Comparison of ENCODE assay signal across 9 cellular contexts in genomic region chr14:93035917-93036651, GRCh38.
DNase-seq lines count a peak whose midpoint lies in the region; ATAC-seq and TF ChIP-seq lines count a peak whose summit lies in the region.
"Had no signal": no experiment of that assay in that cellular context is flagged by ENCODE, and none has a peak within 500 bp of the region (broad histone marks: within the 10 kb centered on the region; RNA-seq: fewer than 3 reads in every experiment).

No MANE protein-coding gene starts in this region.

- TF ChIP-seq POLR2A in upper lobe of left lung (IDR thresholded peaks at IDR 0.05) = no peak
- TF ChIP-seq POLR2A in thyroid gland (IDR thresholded peaks at IDR 0.05) = no peak

- no peak overlapping the region for H2BK5ac ChIP-seq in mesendoderm (ENCODE audit: low read length)

- no peak overlapping the region for H3K4me3 Mint-ChIP-seq in activated CD8-positive, alpha-beta memory T cell treated with anti-CD3 and anti-CD28 coated beads, Interleukin-2, amount 10 ng/mL, durations not matched to agents 7 days and 5 days

- no peak overlapping the region for H3K9ac ChIP-seq in mesendoderm (ENCODE audit: low read length)

- no peak overlapping the region for H3K18ac ChIP-seq in mesendoderm (ENCODE audit: low read length)

- H3K4me1 ChIP-seq in mesendoderm (ENCODE audit: control insufficient read depth, low read depth, low read length) (peaks cover 10% of the 10 kb centered on the region), upper lobe of left lung (peaks cover 51 to 91% (median 58%) of the 10 kb centered on the region in 4 donors), thyroid gland (peaks cover 23 to 73% of the 10 kb centered on the region in 2 donors)

- no peak overlapping the region for H3K56ac ChIP-seq in mesendoderm (ENCODE audit: low read length)

- intact Hi-C loops in thyroid gland (cut with DNase I) = no loop called here

- H2BK15ac ChIP-seq in mesendoderm (replicated peaks; ENCODE audit: low read depth) = no peak overlapping the region

- H2AK5ac ChIP-seq in mesendoderm (ENCODE audit: low read length) = no peak overlapping the region

- H3K27me3 ChIP-seq in mesendoderm (ENCODE audit: insufficient read depth, low read length, poor library complexity) = no peaks in the 10 kb centered on the region
- no peaks in the 10 kb centered on the region for H3K27me3 ChIP-seq in upper lobe of left lung
- no peaks in the 10 kb centered on the region for H3K27me3 ChIP-seq in thyroid gland

- H3K9me3 Mint-ChIP-seq in activated CD8-positive, alpha-beta memory T cell treated with anti-CD3 and anti-CD28 coated beads, Interleukin-2, amount 10 ng/mL, durations not matched to agents 7 days and 5 days (ENCODE audit: low read depth) = no peaks in the 10 kb centered on the region

- H3K23ac ChIP-seq in mesendoderm (ENCODE audit: low read length) = no peak overlapping the region

- TF ChIP-seq CTCF in coronary artery (IDR thresholded peaks at IDR 0.05) (no peak), upper lobe of left lung (IDR thresholded peaks at IDR 0.05) (no peak), thyroid gland (IDR thresholded peaks at IDR 0.05) (no peak)

- H3K4me1 Mint-ChIP-seq in activated CD8-positive, alpha-beta memory T cell treated with anti-CD3 and anti-CD28 coated beads, Interleukin-2, amount 10 ng/mL, durations not matched to agents 7 days and 5 days = peaks cover 54% of the 10 kb centered on the region

- DNase-seq in activated CD8-positive, alpha-beta memory T cell treated with anti-CD3 and anti-CD28 coated beads, Interleukin-2, amount 10 ng/mL, durations not matched to agents 7 days and 5 days = no peak
- no peak for DNase-seq in activated CD8-positive, alpha-beta memory T cell treated with anti-CD3 and anti-CD28 coated beads, Interleukin-2, amount 50 U/mL, for 48 hours
- no peak for DNase-seq in coronary artery (ENCODE audit: low spot score)
- DNase-seq in mesendoderm = peak; percentile 59
- no peak for DNase-seq in upper lobe of left lung
- no peak for DNase-seq in thyroid gland
- no peak for DNase-seq in stimulated activated CD4-positive, alpha-beta T cell treated with anti-CD3 and anti-CD28 coated beads, Interleukin-2, amount 100 ng/mL, for 24 hours
- DNase-seq in stimulated activated CD4-positive, alpha-beta T cell treated with anti-CD3 and anti-CD28 coated beads, Interleukin-12 subunit alpha, Interleukin-12 subunit beta, amount 100 ng/mL, for 4 hours = no peak

- H3K36me3 ChIP-seq in mesendoderm (ENCODE audit: control insufficient read depth, insufficient read depth, low read length) = no peaks in the 10 kb centered on the region
- H3K36me3 ChIP-seq in upper lobe of left lung = no peaks in the 10 kb centered on the region
- H3K36me3 ChIP-seq in thyroid gland = no peaks in the 10 kb centered on the region

- H2BK120ac ChIP-seq in mesendoderm (ENCODE audit: low read depth, low read length) = no peak overlapping the region

- no peak overlapping the region for H4K5ac ChIP-seq in mesendoderm (ENCODE audit: low read length)

- TF ChIP-seq EP300 in upper lobe of left lung (IDR thresholded peaks at IDR 0.05) = no peak

- no peaks in the 10 kb centered on the region for H3K79me1 ChIP-seq in mesendoderm (ENCODE audit: low read length)

- no peaks in the 10 kb centered on the region for H3K36me3 Mint-ChIP-seq in activated CD8-positive, alpha-beta memory T cell treated with anti-CD3 and anti-CD28 coated beads, Interleukin-2, amount 10 ng/mL, durations not matched to agents 7 days and 5 days

- no peaks in the 10 kb centered on the region for H3K27me3 Mint-ChIP-seq in activated CD8-positive, alpha-beta memory T cell treated with anti-CD3 and anti-CD28 coated beads, Interleukin-2, amount 10 ng/mL, durations not matched to agents 7 days and 5 days

- H3K4me3 ChIP-seq in coronary artery = no peak overlapping the region
- H3K4me3 ChIP-seq in mesendoderm (ENCODE audit: low read length) = no peak overlapping the region
- no peak overlapping the region for H3K4me3 ChIP-seq in upper lobe of left lung
- no peak overlapping the region for H3K4me3 ChIP-seq in thyroid gland (replicated peaks in 1 of 3)

- ATAC-seq in activated CD8-positive, alpha-beta memory T cell treated with anti-CD3 and anti-CD28 coated beads, Interleukin-2, amount 10 ng/mL, durations not matched to agents 7 days and 5 days = no peak
- ATAC-seq in upper lobe of left lung (ENCODE audit: low FRiP score in 2 of 2) = peak in 1 of 2 donors; percentile 12

- CTCF ChIA-PET in activated CD8-positive, alpha-beta memory T cell treated with anti-CD3 and anti-CD28 coated beads, Interleukin-2, amount 10 ng/mL, durations not matched to agents 7 days and 5 days (lab: Charles Lee) = interaction anchor here (0.6 to 1.9 kb wide), 4 partner anchors 11 to 303 kb away, joined by 3 to 5 read pairs (median 3); no protein-coding TSS in a partner anchor

- H3K27ac ChIP-seq in coronary artery (peak overlapping the region; percentile 62 to 72), mesendoderm (ENCODE audit: low read depth, low read length) (no peak overlapping the region), upper lobe of left lung (peak overlapping the region in 3 of 4 donors; percentile 22 to 62 (median 45)), thyroid gland (no peak overlapping the region)
- H3K27ac ChIP-seq: 22Rv1 had no signal

- H3K27ac Mint-ChIP-seq in activated CD8-positive, alpha-beta memory T cell treated with anti-CD3 and anti-CD28 coated beads, Interleukin-2, amount 10 ng/mL, durations not matched to agents 7 days and 5 days = peak overlapping the region; percentile 53

- WGBS in mesendoderm (ENCODE audit: extremely low coverage, insufficient coverage, low lambda C conversion rate) = no CpG with 5 or more reads among the region's 22 CpGs
- 81 to 82% methylated on average over 18 to 22 of the region's 22 CpGs for WGBS in upper lobe of left lung, 2 donors
- 84 to 87% methylated on average over 19 to 22 of the region's 22 CpGs for WGBS in thyroid gland, 2 donors

- no peak overlapping the region for H3K4ac ChIP-seq in mesendoderm (ENCODE audit: low read depth, low read length)

- no peak overlapping the region for H4K8ac ChIP-seq in mesendoderm (ENCODE audit: low read depth, low read length)

- H3K79me2 ChIP-seq in mesendoderm (ENCODE audit: control insufficient read depth, insufficient read depth, low read length) = no peaks in the 10 kb centered on the region

- H3K4me2 ChIP-seq in mesendoderm (ENCODE audit: low read length) = no peak overlapping the region

- H3K9me3 ChIP-seq in upper lobe of left lung (no peaks in the 10 kb centered on the region), thyroid gland (no peaks in the 10 kb centered on the region)

Comparison
In these comparisons a context has a peak if more than half of its experiments do, and no peak if none do; other contexts are left out.
1. H3K27ac ChIP-seq: peak in coronary artery (2 of 2) and upper lobe of left lung (3 of 4); none in mesendoderm (single experiment) and thyroid gland (0 of 3).